8 cellular contexts compared by ENCODE assay signal in genomic region chr14:35123388-35123703, GRCh38. TPM values are rescaled to one million over a fixed set of nuclear protein-coding genes. Genes with fewer than 3 reads are reported as not detected.
DNase-seq lines count a peak whose midpoint lies in the region; ATAC-seq and TF ChIP-seq lines count a peak whose summit lies in the region.

No MANE protein-coding gene starts in this region.

- TF ChIP-seq CTCF in C4-2B (conservative IDR thresholded peaks at IDR 0.05): no peak
- TF ChIP-seq CTCF in dorsolateral prefrontal cortex (IDR thresholded peaks at IDR 0.05 in 54 of 56, conservative IDR thresholded peaks at IDR 0.05 in 2 of 56; ENCODE audit: low read depth in 1 of 56, partially characterized antibody in 56 of 56): no peak
- no peak for TF ChIP-seq CTCF in nephron progenitor cell (IDR thresholded peaks at IDR 0.05)

- H3K36me3 ChIP-seq in MG63: peaks cover 4% of the 10 kb centered on the region

- intact Hi-C loops in dorsolateral prefrontal cortex (cut with DNase I): loop anchor here (5.0 kb wide), 4 partner anchors 76 to 284 kb away; partner anchors contain the start of genes PSMA6 (in 2 of the 2), SRP54 (in 2 of the 2) and FAM177A1 (in 1 of the 2)

- H3K9me3 Mint-ChIP-seq in nephron progenitor cell: peaks cover 2% of the 10 kb centered on the region

- H3K4me1 Mint-ChIP-seq in nephron progenitor cell: peaks cover 37% of the 10 kb centered on the region

- H3K4me3 ChIP-seq in MG63: peak overlapping the region; percentile 66
- peak overlapping the region; percentile 66 to 99 (median 87) for H3K4me3 ChIP-seq in dorsolateral prefrontal cortex

- peak overlapping the region; percentile 95 for H3K4me3 Mint-ChIP-seq in nephron progenitor cell

- no peaks in the 10 kb centered on the region for H3K9me3 ChIP-seq in MG63

- no peaks in the 10 kb centered on the region for H3K27me3 ChIP-seq in MG63
- H3K27me3 ChIP-seq in dorsolateral prefrontal cortex: no peaks in the 10 kb centered on the region

- H3K36me3 Mint-ChIP-seq in nephron progenitor cell (ENCODE audit: low read depth): peaks cover 45% of the 10 kb centered on the region

- H3K27ac ChIP-seq in C4-2B (peak overlapping the region; percentile 89; the same call in 1 of the 2 replicates), dorsolateral prefrontal cortex (peak overlapping the region in 13 of 59 donors; percentile 95 to 99 (median 99)), substantia nigra (ENCODE audit: low read depth, low read length, poor library complexity, severe bottlenecking) (no peak overlapping the region)

- peak overlapping the region; percentile 100 for H3K27ac Mint-ChIP-seq in nephron progenitor cell

- peaks cover 4% of the 10 kb centered on the region for H3K27me3 Mint-ChIP-seq in nephron progenitor cell (ENCODE audit: low read depth, poor library complexity)

- ATAC-seq in HG02884 (IDR thresholded peaks at IDR 0.05; ENCODE audit: unreplicated experiment): no peak

- no peak for DNase-seq in MG63
- DNase-seq in dorsolateral prefrontal cortex: no peak
- no peak for DNase-seq in nephron progenitor cell
- no peak for DNase-seq in substantia nigra (lab: John Stamatoyannopoulos, UW)
- DNase-seq in stimulated activated naive CD4-positive, alpha-beta T cell (lab: John Stamatoyannopoulos, UW): no peak
- DNase-seq in NK-92 (lab: John Stamatoyannopoulos, UW; ENCODE audit: unreplicated experiment): no peak

RNA-seq across cellular contexts. Expression of gene PRORP, which starts 1.0 kb away (rescaled TPM):
- 17.8 and 21.2 TPM in 2 replicates for total RNA-seq in MG63 (2014; rRNA removed; shearing (Covaris generic); ENCODE audit: low replicate concordance)
- 10 to 100 TPM; 13.9 to 33.4 (median 22.8) TPM for total RNA-seq in dorsolateral prefrontal cortex

RNA-seq across cellular contexts. Expression of gene PPP2R3C, which starts 1.6 kb away (rescaled TPM):
- total RNA-seq in MG63 (2014; rRNA removed; shearing (Covaris generic); ENCODE audit: low replicate concordance): 13.3 and 18.0 TPM in 2 replicates
- total RNA-seq in dorsolateral prefrontal cortex: 10 to 100 TPM; 24.5 to 46.9 (median 33.9) TPM
